Comparison of ENCODE assay signal across 12 cellular contexts in the genomic region with DNA sequence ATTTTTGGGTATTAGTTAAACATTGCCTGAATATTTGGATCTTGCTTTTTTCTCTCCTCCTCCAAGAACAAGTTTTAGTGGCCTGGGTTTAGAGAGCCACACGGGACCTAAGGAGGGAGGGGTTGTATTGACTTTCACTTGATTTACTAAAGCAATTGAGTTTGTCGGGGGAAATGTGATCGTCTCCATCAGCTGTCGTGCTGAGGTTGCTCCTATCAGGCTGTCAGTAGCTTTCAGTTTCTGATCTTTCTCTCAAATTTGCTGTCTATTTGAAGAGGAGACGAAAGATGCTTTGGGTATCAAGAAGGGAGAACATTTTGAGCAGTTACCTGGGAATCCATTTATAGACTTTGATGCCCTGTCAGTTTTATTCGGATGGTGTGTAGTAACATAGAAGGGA.
DNase-seq lines count a peak whose midpoint lies in the region; ATAC-seq and TF ChIP-seq lines count a peak whose summit lies in the region.
"Had no signal": no experiment of that assay in that cellular context is flagged by ENCODE, and none has a peak within 500 bp of the region (broad histone marks: within the 10 kb centered on the region; RNA-seq: fewer than 3 reads in every experiment).

No MANE protein-coding gene starts in this region.

- DNase-seq in mesenchymal stem cell (no peak), H9 (no peak), DMS 273 (lab: John Stamatoyannopoulos, UW; ENCODE audit: unreplicated experiment) (no peak), SK-N-SH (no peak), hepatic stellate cell (ENCODE audit: low spot score) (no peak)
- DNase-seq: EL, esophagus squamous epithelium, IMR-90, pancreas had no signal

- no peak overlapping the region for H3K4me3 Mint-ChIP-seq in H9

- ATAC-seq in GM18502 (IDR thresholded peaks at IDR 0.05; ENCODE audit: poor library complexity, unreplicated experiment) (peak; percentile 85), GM21515 (IDR thresholded peaks at IDR 0.05; ENCODE audit: unreplicated experiment) (peak; percentile 81), HG03442 (IDR thresholded peaks at IDR 0.05; ENCODE audit: unreplicated experiment) (peak; percentile 66)
- ATAC-seq: pancreas had no signal

- CTCF ChIA-PET in SK-N-SH (lab: Yijun Ruan, JAX), result interaction anchor here (0.7 kb wide), 1 partner anchor 495 kb away, joined by 3 read pairs; no protein-coding TSS in a partner anchor

- POLR2A ChIA-PET in SK-N-SH (lab: Yijun Ruan, JAX), result no interaction called here

- H3K36me3 ChIP-seq in mesenchymal stem cell (ENCODE audit: control insufficient read depth in 1 of 2, insufficient read depth in 2 of 2, low read depth in 1 of 2, low read length in 2 of 2) (no peaks in the 10 kb centered on the region), SK-N-SH (replicated peaks in 1 of 2; ENCODE audit: control insufficient read depth in 1 of 2, insufficient read depth in 2 of 2, low read length in 1 of 2) (no peaks in the 10 kb centered on the region)
- H3K36me3 ChIP-seq: esophagus squamous epithelium, pancreas had no signal

- H3K9me3 ChIP-seq in mesenchymal stem cell (ENCODE audit: control insufficient read depth, low read length) (no peaks in the 10 kb centered on the region), H9 (ENCODE audit: control insufficient read depth, low read depth, low read length) (no peaks in the 10 kb centered on the region), SK-N-SH (no peaks in the 10 kb centered on the region)
- H3K9me3 ChIP-seq: esophagus squamous epithelium, pancreas had no signal

- TF ChIP-seq CTCF in H9 (conservative IDR thresholded peaks at IDR 0.05), result no peak
- no peak for TF ChIP-seq CTCF in SK-N-SH (IDR thresholded peaks at IDR 0.05)

- no peak overlapping the region for H3K18ac ChIP-seq in mesenchymal stem cell (ENCODE audit: low read depth in 1 of 2, low read length in 2 of 2)
- no peak overlapping the region for H3K18ac ChIP-seq in H9 (ENCODE audit: insufficient read length, low read depth, low read length)

- H3K23me2 ChIP-seq in H9 (ENCODE audit: insufficient read length, low read depth, low read length, poor library complexity, severe bottlenecking), result no peaks in the 10 kb centered on the region

- H3K79me2 ChIP-seq in H9 (ENCODE audit: insufficient read depth, low read length) (no peaks in the 10 kb centered on the region), SK-N-SH (ENCODE audit: insufficient read depth) (no peaks in the 10 kb centered on the region)

- H3K79me1 ChIP-seq in mesenchymal stem cell (replicated peaks; ENCODE audit: low read length, poor library complexity, severe bottlenecking) (peaks cover 9% of the 10 kb centered on the region), H9 (ENCODE audit: insufficient read depth, low read depth, low read length, poor library complexity, severe bottlenecking) (no peaks in the 10 kb centered on the region)

- H3K4me3 ChIP-seq in mesenchymal stem cell (ENCODE audit: insufficient read depth in 1 of 2, low read depth in 1 of 2, low read length in 2 of 2), result peak overlapping the region in 1 of 2 experiments; percentile 73
- H3K4me3 ChIP-seq in SK-N-SH (ENCODE audit: low read depth in 2 of 2, low read length in 1 of 2), result no peak overlapping the region
- H3K4me3 ChIP-seq: pancreas had no signal

- H3K4me1 ChIP-seq in mesenchymal stem cell (ENCODE audit: control insufficient read depth, insufficient read depth, low read depth, low read length) (peaks cover 9% of the 10 kb centered on the region), H9 (ENCODE audit: insufficient read depth, low read length) (no peaks in the 10 kb centered on the region), SK-N-SH (ENCODE audit: control insufficient read depth in 1 of 2, insufficient read depth in 2 of 2, low read depth in 1 of 2, low read length in 1 of 2) (peaks cover 17 to 19% of the 10 kb centered on the region in 2 experiments; a peak in 3 of 4 replicates)

- H3K27me3 Mint-ChIP-seq in H9 (ENCODE audit: low read depth), result no peaks in the 10 kb centered on the region

- no peak overlapping the region for H3K27ac Mint-ChIP-seq in H9

- H4K20me1 ChIP-seq in H9 (ENCODE audit: control insufficient read depth, insufficient read depth, insufficient read length) (no peaks in the 10 kb centered on the region), SK-N-SH (ENCODE audit: insufficient read depth) (no peaks in the 10 kb centered on the region)

- no peak overlapping the region for H3T11ph ChIP-seq in H9 (ENCODE audit: low read length)

- H2BK5ac ChIP-seq in mesenchymal stem cell (ENCODE audit: low read depth, low read length, poor library complexity, severe bottlenecking), result no peak overlapping the region
- H2BK5ac ChIP-seq in H9 (ENCODE audit: insufficient read length, low read length), result no peak overlapping the region

- no peaks in the 10 kb centered on the region for H3K9me2 ChIP-seq in SK-N-SH

- H3K9me3 Mint-ChIP-seq in H9, result no peaks in the 10 kb centered on the region

- H2BK120ac ChIP-seq in mesenchymal stem cell (ENCODE audit: low read depth, low read length) (no peak overlapping the region), H9 (ENCODE audit: low read depth, low read length, poor library complexity, severe bottlenecking) (no peak overlapping the region)

- peaks cover 6 to 9% of the 10 kb centered on the region in 2 experiments for H3K4me1 Mint-ChIP-seq in H9

- H3K27ac ChIP-seq in mesenchymal stem cell (ENCODE audit: low read length, poor library complexity, severe bottlenecking) (no peak overlapping the region), H9 (ENCODE audit: insufficient read length, low read depth, low read length) (no peak overlapping the region), SK-N-SH (ENCODE audit: low read depth in 2 of 2, low read length in 1 of 2) (no peak overlapping the region)
- H3K27ac ChIP-seq: pancreas had no signal

- no peak overlapping the region for H3K23ac ChIP-seq in mesenchymal stem cell (ENCODE audit: low read length in 2 of 2)
- no peak overlapping the region for H3K23ac ChIP-seq in H9 (ENCODE audit: insufficient read length, low read depth, low read length)

- peaks cover 2% of the 10 kb centered on the region for H3F3A ChIP-seq in SK-N-SH (replicated peaks; ENCODE audit: insufficient read depth)

- no peak overlapping the region for H3K56ac ChIP-seq in H9 (ENCODE audit: insufficient read length, low read depth, low read length)

- H4K91ac ChIP-seq in mesenchymal stem cell (ENCODE audit: low read length) (no peak overlapping the region), H9 (ENCODE audit: insufficient read length, low read depth, low read length) (no peak overlapping the region)

- no peak overlapping the region for H3K14ac ChIP-seq in mesenchymal stem cell (ENCODE audit: low read length in 2 of 2)
- H3K14ac ChIP-seq in H9 (ENCODE audit: insufficient read depth, low read length), result no peak overlapping the region

- H3K4ac ChIP-seq in mesenchymal stem cell (ENCODE audit: low read depth in 1 of 2, low read length in 2 of 2) (no peak overlapping the region), H9 (ENCODE audit: low read depth, low read length) (no peak overlapping the region)

- TF ChIP-seq RAD21 in SK-N-SH (IDR thresholded peaks at IDR 0.05; ENCODE audit: low read length), result no peak

- no peak for TF ChIP-seq EP300 in SK-N-SH (IDR thresholded peaks at IDR 0.05; ENCODE audit: borderline replicate concordance in 1 of 2, low read depth in 1 of 2, low read length in 1 of 2)

- H4K5ac ChIP-seq in H9 (ENCODE audit: insufficient read length, low read depth, low read length), result no peak overlapping the region

- peak overlapping the region; percentile 85 for H3K9ac ChIP-seq in mesenchymal stem cell (ENCODE audit: low read length)
- no peak overlapping the region for H3K9ac ChIP-seq in H9 (ENCODE audit: extremely low read depth, insufficient read length, low read length)
- H3K9ac ChIP-seq in SK-N-SH, result no peak overlapping the region

- peak overlapping the region; percentile 35 for H3K4me2 ChIP-seq in mesenchymal stem cell (ENCODE audit: low read length, poor library complexity, severe bottlenecking)
- H3K4me2 ChIP-seq in H9 (ENCODE audit: insufficient read depth, insufficient read length, low read length), result no peak overlapping the region
- H3K4me2 ChIP-seq in SK-N-SH, result no peak overlapping the region

- no peak overlapping the region for H2AK5ac ChIP-seq in mesenchymal stem cell (ENCODE audit: low read length, severe bottlenecking)
- H2AK5ac ChIP-seq in H9 (ENCODE audit: insufficient read length, low read length), result no peak overlapping the region

- WGBS in mesenchymal stem cell, result 47% methylated on average over 6 of the region's 6 CpGs
- WGBS in H9 (ENCODE audit: extremely low coverage, insufficient read length, low lambda C conversion rate), result no CpG with 5 or more reads among the region's 6 CpGs
- 95% methylated on average over 6 of the region's 6 CpGs for WGBS in SK-N-SH (ENCODE audit: low lambda C conversion rate)

- H3K27me3 ChIP-seq in mesenchymal stem cell (ENCODE audit: control insufficient read depth in 1 of 2, insufficient read depth in 1 of 2, low read length in 2 of 2) (no peaks in the 10 kb centered on the region), H9 (ENCODE audit: insufficient read depth, low read length) (no peaks in the 10 kb centered on the region), SK-N-SH (ENCODE audit: insufficient read depth) (no peaks in the 10 kb centered on the region)
- H3K27me3 ChIP-seq: esophagus squamous epithelium, pancreas had no signal

- H3K36me3 Mint-ChIP-seq in H9 (ENCODE audit: insufficient read depth in 1 of 3, low read depth in 3 of 3), result no peaks in the 10 kb centered on the region

- H4K8ac ChIP-seq in mesenchymal stem cell (ENCODE audit: low read length), result no peak overlapping the region
- no peak overlapping the region for H4K8ac ChIP-seq in H9 (replicated peaks; ENCODE audit: insufficient read length, low read depth, low read length)

- no peak overlapping the region for H2BK15ac ChIP-seq in mesenchymal stem cell (ENCODE audit: low read depth, poor library complexity, severe bottlenecking)
- no peak overlapping the region for H2BK15ac ChIP-seq in H9 (ENCODE audit: low read depth, low read length)

- no peak overlapping the region for H2AFZ ChIP-seq in mesenchymal stem cell (ENCODE audit: low read depth, low read length)
- no peak overlapping the region for H2AFZ ChIP-seq in H9 (ENCODE audit: low read length)
- H2AFZ ChIP-seq in SK-N-SH (ENCODE audit: low read depth), result no peak overlapping the region

- H2BK12ac ChIP-seq in mesenchymal stem cell (ENCODE audit: low read length in 2 of 2) (peak overlapping the region in 1 of 2 experiments; percentile 6), H9 (ENCODE audit: insufficient read length, low read depth, low read length) (no peak overlapping the region)

- H2BK20ac ChIP-seq in H9 (ENCODE audit: low read depth, low read length, poor library complexity, severe bottlenecking), result no peak overlapping the region

TF ChIP-seq in SK-N-SH, 30 proteins besides CTCF, POLR2A, EP300 and RAD21 (continues in another document):
- TF ChIP-seq FOXM1 (IDR thresholded peaks at IDR 0.05; ENCODE audit: low read depth) (no peak), POLR2AphosphoS5 (IDR thresholded peaks at IDR 0.05; ENCODE audit: low read depth, low read length) (no peak)
